In the genomic region with DNA sequence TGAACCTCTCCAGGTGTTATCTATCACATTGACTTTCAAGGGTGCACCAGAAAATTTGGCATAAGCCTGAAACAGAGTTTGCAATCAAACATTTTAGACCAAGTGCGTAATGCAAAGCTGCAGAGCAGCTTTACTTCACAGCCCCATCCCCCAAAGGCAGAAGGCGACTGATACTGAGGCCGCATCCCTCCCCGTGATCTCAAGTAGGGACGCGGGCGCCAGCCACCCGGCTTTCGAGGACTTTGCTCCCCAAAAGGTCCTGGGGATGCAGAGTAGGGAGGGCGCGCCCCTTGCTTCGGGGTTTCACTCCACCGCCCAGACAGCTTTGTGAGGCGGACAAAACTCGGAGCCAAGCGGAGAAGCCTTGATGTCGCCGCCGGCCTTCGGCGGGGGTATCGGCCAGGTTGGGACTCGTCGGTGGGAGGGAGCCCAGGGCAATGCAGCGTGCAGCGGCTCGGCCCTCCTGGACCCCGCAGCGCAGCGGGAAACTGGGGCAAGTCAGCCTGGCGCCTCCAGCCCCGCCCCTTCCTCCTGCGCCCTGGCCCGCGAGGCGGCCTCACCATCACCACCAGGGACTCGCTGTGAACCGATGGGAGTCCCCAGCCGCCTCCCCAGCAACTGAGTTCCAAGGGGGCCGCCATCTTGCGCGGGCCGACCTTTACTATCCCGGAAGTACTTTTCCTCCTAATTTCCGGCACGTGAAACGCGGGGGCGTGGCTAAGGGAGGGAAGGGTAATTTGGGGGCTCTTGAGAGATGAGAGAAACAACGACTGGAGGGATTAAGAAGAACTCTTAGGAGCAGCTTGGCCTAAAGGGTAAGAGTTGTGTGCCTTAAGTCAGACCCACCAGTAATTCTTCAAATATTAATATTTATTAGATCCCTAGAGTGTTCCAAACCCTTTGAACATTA, we compare ENCODE assay signal across 8 cellular contexts. TPM values are rescaled to one million over a fixed set of nuclear protein-coding genes. Genes with fewer than 3 reads are reported as not detected.
DNase-seq lines count a peak whose midpoint lies in the region; ATAC-seq and TF ChIP-seq lines count a peak whose summit lies in the region.

A gene with protein sequence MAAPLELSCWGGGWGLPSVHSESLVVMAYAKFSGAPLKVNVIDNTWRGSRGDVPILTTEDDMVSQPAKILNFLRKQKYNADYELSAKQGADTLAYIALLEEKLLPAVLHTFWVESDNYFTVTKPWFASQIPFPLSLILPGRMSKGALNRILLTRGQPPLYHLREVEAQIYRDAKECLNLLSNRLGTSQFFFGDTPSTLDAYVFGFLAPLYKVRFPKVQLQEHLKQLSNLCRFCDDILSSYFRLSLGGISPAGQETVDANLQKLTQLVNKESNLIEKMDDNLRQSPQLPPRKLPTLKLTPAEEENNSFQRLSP (minus strand): TSS at position 665 of the 910 bp plus-strand sequence. CDS start 24 bp downstream, at position 641.

- H3K36me3 Mint-ChIP-seq in activated T-helper 2 cell treated with anti-CD3 and anti-CD28 coated beads, Interferon-gamma antibody, Interleukin-2, Interleukin-4, amounts not matched to agents 10 μg/mL and 5 μg/mL and 100 μg/mL, durations not matched to agents 14 hours and 24 hours and 36 hours (ENCODE audit: low read depth) = peaks cover 42% of the 10 kb centered on the region
- peaks cover 10% of the 10 kb centered on the region for H3K36me3 Mint-ChIP-seq in natural killer cell

- H3K27ac Mint-ChIP-seq in activated T-helper 2 cell treated with anti-CD3 and anti-CD28 coated beads, Interferon-gamma antibody, Interleukin-2, Interleukin-4, amounts not matched to agents 10 μg/mL and 5 μg/mL and 100 μg/mL, durations not matched to agents 14 hours and 24 hours and 36 hours = peak within 1 kb of the TSS; percentile 98
- peak within 1 kb of the TSS; percentile 71 to 85 for H3K27ac Mint-ChIP-seq in natural killer cell

- H3K27ac ChIP-seq in Karpas-422 (ENCODE audit: low read length) (peak within 1 kb of the TSS; percentile 83), RWPE1 (peak within 1 kb of the TSS; percentile 83)

- peak; percentile 55 for DNase-seq in DMS153 (lab: John Stamatoyannopoulos, UW)
- peak; percentile 98 for DNase-seq in Karpas-422
- peak; percentile 93 for DNase-seq in RWPE1 (ENCODE audit: low spot score)
- DNase-seq in activated T-helper 2 cell treated with anti-CD3 and anti-CD28 coated beads, Interferon-gamma antibody, Interleukin-2, Interleukin-4, amounts not matched to agents 10 μg/mL and 5 μg/mL and 100 μg/mL, durations not matched to agents 14 hours and 24 hours and 36 hours (ENCODE audit: low spot score) = peak; percentile 81
- peak; percentile 75 for DNase-seq in fibroblast of peridontal ligament (ENCODE audit: extremely low read depth)
- DNase-seq in natural killer cell = peak; percentile 70
- DNase-seq in stimulated activated naive CD4-positive, alpha-beta T cell (lab: John Stamatoyannopoulos, UW) = peak; percentile 74 to 83 (median 79)

- H3K4me1 Mint-ChIP-seq in activated T-helper 2 cell treated with anti-CD3 and anti-CD28 coated beads, Interferon-gamma antibody, Interleukin-2, Interleukin-4, amounts not matched to agents 10 μg/mL and 5 μg/mL and 100 μg/mL, durations not matched to agents 14 hours and 24 hours and 36 hours (ENCODE audit: low read depth) = peaks cover 49% of the 10 kb centered on the region
- H3K4me1 Mint-ChIP-seq in natural killer cell = peaks cover 18 to 19% of the 10 kb centered on the region in 2 donors

- H3K4me3 Mint-ChIP-seq in activated T-helper 2 cell treated with anti-CD3 and anti-CD28 coated beads, Interferon-gamma antibody, Interleukin-2, Interleukin-4, amounts not matched to agents 10 μg/mL and 5 μg/mL and 100 μg/mL, durations not matched to agents 14 hours and 24 hours and 36 hours (ENCODE audit: low read depth) = peak within 1 kb of the TSS; percentile 88
- peak within 1 kb of the TSS; percentile 80 for H3K4me3 Mint-ChIP-seq in natural killer cell

- ATAC-seq in GM21717 (IDR thresholded peaks at IDR 0.05; ENCODE audit: unreplicated experiment) (peak; percentile 87), natural killer cell (peak; percentile 92 to 97 (median 92))

- peak within 1 kb of the TSS; percentile 92 for H3K4me3 ChIP-seq in Karpas-422 (ENCODE audit: low read length)

- no peaks in the 10 kb centered on the region for H3K9me3 ChIP-seq in Karpas-422 (ENCODE audit: low read length)

- H3K27me3 ChIP-seq in Karpas-422 (ENCODE audit: low read length) = no peaks in the 10 kb centered on the region

- intact Hi-C loops in activated T-helper 2 cell treated with anti-CD3 and anti-CD28 coated beads, Interferon-gamma antibody, Interleukin-2, Interleukin-4, amounts not matched to agents 10 μg/mL and 5 μg/mL and 100 μg/mL, durations not matched to agents 14 hours and 24 hours and 36 hours (cut with micrococcal nuclease) = loop anchor here (1.0 to 10.0 kb wide), 12 partner anchors 9 to 766 kb away; a partner anchor contains a TSS
- intact Hi-C loops in natural killer cell (cut with micrococcal nuclease) = no loop called here

- H3K4me2 ChIP-seq in Karpas-422 (ENCODE audit: low read depth, low read length, poor library complexity, severe bottlenecking) = peak within 1 kb of the TSS; percentile 86

- H3K36me3 ChIP-seq in Karpas-422 (ENCODE audit: insufficient read depth, low read length) = peaks cover 12% of the 10 kb centered on the region; the same call in 1 of the 2 replicates

- H3K9me3 Mint-ChIP-seq in activated T-helper 2 cell treated with anti-CD3 and anti-CD28 coated beads, Interferon-gamma antibody, Interleukin-2, Interleukin-4, amounts not matched to agents 10 μg/mL and 5 μg/mL and 100 μg/mL, durations not matched to agents 14 hours and 24 hours and 36 hours = peaks cover 8% of the 10 kb centered on the region
- no peaks in the 10 kb centered on the region for H3K9me3 Mint-ChIP-seq in natural killer cell

- peak within 1 kb of the TSS; percentile 78 for H2AFZ ChIP-seq in Karpas-422 (ENCODE audit: low read length)

- H4K20me1 ChIP-seq in Karpas-422 (ENCODE audit: insufficient read depth, low read depth, low read length) = no peaks in the 10 kb centered on the region

- H3K79me2 ChIP-seq in Karpas-422 (ENCODE audit: low read length) = peaks cover 26% of the 10 kb centered on the region

- peaks cover 28% of the 10 kb centered on the region for H3K4me1 ChIP-seq in Karpas-422 (ENCODE audit: low read length)

- CTCF ChIA-PET in RWPE1 (lab: Yijun Ruan, JAX) = interaction anchor here (0.6 to 3.0 kb wide), 7 partner anchors 93 to 627 kb away, joined by 3 to 12 read pairs (median 3); no protein-coding TSS in a partner anchor

- H3K9me2 ChIP-seq in Karpas-422 (replicated peaks; ENCODE audit: insufficient read depth, low read length) = no peaks in the 10 kb centered on the region

- TF ChIP-seq CTCF in RWPE1 (conservative IDR thresholded peaks at IDR 0.05; ENCODE audit: low read depth) = no peak
- TF ChIP-seq CTCF in natural killer cell (IDR thresholded peaks at IDR 0.05) = no peak

- POLR2A ChIA-PET in RWPE1 (lab: Yijun Ruan, JAX; ENCODE audit: low non-redundant PET) = interaction anchor here (0.7 kb wide), 1 partner anchor 31 kb away, joined by 3 read pairs; no protein-coding TSS in a partner anchor

- peak within 1 kb of the TSS; percentile 90 for H3K9ac ChIP-seq in Karpas-422 (ENCODE audit: low read length)

- H3K27me3 Mint-ChIP-seq in activated T-helper 2 cell treated with anti-CD3 and anti-CD28 coated beads, Interferon-gamma antibody, Interleukin-2, Interleukin-4, amounts not matched to agents 10 μg/mL and 5 μg/mL and 100 μg/mL, durations not matched to agents 14 hours and 24 hours and 36 hours (ENCODE audit: low read depth) = no peaks in the 10 kb centered on the region
- peaks cover 13 to 24% of the 10 kb centered on the region in 2 donors for H3K27me3 Mint-ChIP-seq in natural killer cell (ENCODE audit: low read depth in 2 of 2)

RNA-seq across cellular contexts. Expression of the gene that starts here (rescaled TPM):
- 9.5 and 19.3 TPM in 2 replicates for total RNA-seq in Karpas-422 (2014; rRNA removed; shearing (Covaris generic); ENCODE audit: low replicate concordance)
- total RNA-seq in activated T-helper 2 cell treated with anti-CD3 and anti-CD28 coated beads, Interferon-gamma antibody, Interleukin-2, Interleukin-4, amounts not matched to agents 10 μg/mL and 5 μg/mL and 100 μg/mL, durations not matched to agents 14 hours and 24 hours and 36 hours = 18.0 and 18.2 TPM in 2 replicates
- 10 to 100 TPM; 10.6 to 13.6 (median 10.9) TPM for total RNA-seq in natural killer cell

Comparison
In these comparisons a context has a peak if more than half of its experiments do, and no peak if none do; other contexts are left out.
1. Peak in every context shown above with its lines: DNase-seq, ATAC-seq, H3K4me3 ChIP-seq and H3K27ac ChIP-seq.